8 cellular contexts compared by ENCODE assay signal in genomic region chr16:74984670-74985411, GRCh38. TPM values are rescaled to one million over a fixed set of nuclear protein-coding genes. Genes with fewer than 3 reads are reported as not detected.
DNase-seq lines count a peak whose midpoint lies in the region; ATAC-seq and TF ChIP-seq lines count a peak whose summit lies in the region.

WDR59 (minus strand) TSS chr16:74985123; CDS start chr16:74985017, 106 bp downstream.

- ATAC-seq in HG02588 (IDR thresholded peaks at IDR 0.05; ENCODE audit: unreplicated experiment) (peak; percentile 99), SK-N-SH treated with all-trans-retinoic acid at 6 μM for 48 hours (peak; percentile 100)

- DNase-seq in GM06990 (ENCODE audit: extremely low read depth, insufficient read length) (peak; percentile 95), NCI-H1092 (lab: John Stamatoyannopoulos, UW) (peak; percentile 99), globus pallidus (ENCODE audit: low spot score) (peak; percentile 99), occipital lobe (lab: John Stamatoyannopoulos, UW) (peak; percentile 97)

- TF ChIP-seq CTCF in GM06990 (IDR thresholded peaks at IDR 0.05; ENCODE audit: insufficient read depth, low read length, poor library complexity, severe bottlenecking) = no peak

- H3K36me3 ChIP-seq in GM06990 (ENCODE audit: control insufficient read depth, insufficient read depth, low read length) = no peaks in the 10 kb centered on the region; the same call in 1 of the 2 replicates

- H3K36me3 Mint-ChIP-seq in activated naive CD4-positive, alpha-beta T cell treated with anti-CD3 and anti-CD28 coated beads, Interleukin-2, amount 50 U/mL, for 24 hours = no peaks in the 10 kb centered on the region

- H3K27ac ChIP-seq in temporal lobe (ENCODE audit: low read depth, low read length) = no peak within 1 kb of the TSS

- H3K27ac Mint-ChIP-seq in activated naive CD4-positive, alpha-beta T cell treated with anti-CD3 and anti-CD28 coated beads, Interleukin-2, amount 50 U/mL, for 24 hours = peak within 1 kb of the TSS; percentile 90

- H3K4me3 Mint-ChIP-seq in activated naive CD4-positive, alpha-beta T cell treated with anti-CD3 and anti-CD28 coated beads, Interleukin-2, amount 50 U/mL, for 24 hours = peak within 1 kb of the TSS; percentile 90

- H3K27me3 ChIP-seq in GM06990 (replicated peaks; ENCODE audit: control insufficient read depth, insufficient read depth, low read length) = no peaks in the 10 kb centered on the region

- peaks cover 23% of the 10 kb centered on the region for H3K4me1 Mint-ChIP-seq in activated naive CD4-positive, alpha-beta T cell treated with anti-CD3 and anti-CD28 coated beads, Interleukin-2, amount 50 U/mL, for 24 hours

- no peaks in the 10 kb centered on the region for H3K27me3 Mint-ChIP-seq in activated naive CD4-positive, alpha-beta T cell treated with anti-CD3 and anti-CD28 coated beads, Interleukin-2, amount 50 U/mL, for 24 hours

- no peaks in the 10 kb centered on the region for H3K9me3 Mint-ChIP-seq in activated naive CD4-positive, alpha-beta T cell treated with anti-CD3 and anti-CD28 coated beads, Interleukin-2, amount 50 U/mL, for 24 hours

- peak within 1 kb of the TSS; percentile 99 for H3K4me3 ChIP-seq in GM06990 (replicated peaks; ENCODE audit: low read depth, low read length)

TF ChIP-seq in SK-N-SH treated with all-trans-retinoic acid at 6 μM for 48 hours, 23 proteins besides CTCF, POLR2A, EP300 and RAD21:
- no peak for TF ChIP-seq ARNTL (CRISPR knock-in tag; IDR thresholded peaks at IDR 0.05; ENCODE audit: borderline replicate concordance, low read depth)
- TF ChIP-seq RARB (CRISPR knock-in tag; IDR thresholded peaks at IDR 0.05) = no peak
- TF ChIP-seq ZFP3 (CRISPR knock-in tag; IDR thresholded peaks at IDR 0.05) = no peak
- no peak for TF ChIP-seq ZFP30 (CRISPR knock-in tag; IDR thresholded peaks at IDR 0.05)
TF ChIP-seq in SK-N-SH treated with all-trans-retinoic acid at 6 μM for 48 hours: peak in this region for 0.

RNA-seq across cellular contexts. Expression of gene WDR59, which starts in this region (rescaled TPM):
- total RNA-seq in occipital lobe = 18.7 TPM
- 21.9 TPM for total RNA-seq in temporal lobe
